ENCODE assay signal across 9 cellular contexts in the genomic region with DNA sequence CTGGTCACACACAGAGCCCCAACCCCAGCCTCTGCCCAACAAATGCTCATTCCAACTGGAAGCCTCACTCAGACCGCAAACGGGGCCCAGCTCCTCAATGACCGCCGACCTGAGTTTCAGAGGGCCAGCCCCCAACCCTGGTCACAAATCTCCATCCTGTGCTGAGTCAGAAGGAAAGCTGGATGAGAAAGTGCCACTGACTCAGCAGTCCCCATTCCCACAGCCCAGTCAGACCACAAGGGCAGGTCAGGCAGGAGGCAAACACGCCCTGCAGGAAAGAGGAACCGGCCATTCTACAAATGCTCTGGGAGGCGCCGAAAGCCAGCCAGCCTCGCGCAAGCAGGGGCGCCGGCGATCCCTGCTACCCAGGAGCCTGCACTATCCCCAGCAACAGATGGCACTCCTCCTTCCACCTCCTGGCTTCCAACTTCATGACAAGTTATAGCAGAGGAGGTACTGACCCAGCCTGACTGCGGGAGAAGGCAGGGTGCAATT. TPM values are rescaled to one million over a fixed set of nuclear protein-coding genes. Genes with fewer than 3 reads are reported as not detected.
A peak's percentile ranks its signal among the peaks of the same experiment; 100 is the strongest.
DNase-seq lines count a peak whose midpoint lies in the region; ATAC-seq and TF ChIP-seq lines count a peak whose summit lies in the region.
"Had no signal": no experiment of that assay in that cellular context is flagged by ENCODE, and none has a peak within 500 bp of the region (broad histone marks: within the 10 kb centered on the region; RNA-seq: fewer than 3 reads in every experiment).

No MANE protein-coding gene starts in this region.

- H3K4me3 ChIP-seq in NB4 (ENCODE audit: low read depth, low read length) (peak overlapping the region; percentile 35), cardiac fibroblast (replicated peaks in 1 of 2; ENCODE audit: low read depth in 2 of 2, low read length in 2 of 2) (no peak overlapping the region)
- no peak overlapping the region for H3K4me3 ChIP-seq in naive thymus-derived CD4-positive, alpha-beta T cell (ENCODE audit: low read length)

- H3K36me3 Mint-ChIP-seq in naive thymus-derived CD4-positive, alpha-beta T cell: peaks cover 6 to 35% (median 14%) of the 10 kb centered on the region in 5 donors
- H3K36me3 Mint-ChIP-seq in effector memory CD8-positive, alpha-beta T cell (ENCODE audit: insufficient read depth): peaks cover 76% of the 10 kb centered on the region

- H3K36me3 ChIP-seq in naive thymus-derived CD4-positive, alpha-beta T cell (ENCODE audit: control insufficient read depth in 2 of 3, insufficient read depth in 3 of 3, low read length in 3 of 3): peaks cover 4 to 81% (median 11%) of the 10 kb centered on the region in 3 experiments

- H3K27me3 ChIP-seq in naive thymus-derived CD4-positive, alpha-beta T cell (ENCODE audit: control insufficient read depth in 2 of 2, insufficient read depth in 2 of 2, low read length in 2 of 2): no peaks in the 10 kb centered on the region

- intact Hi-C loops in naive thymus-derived CD4-positive, alpha-beta T cell (cut with micrococcal nuclease): no loop called here

- H3K4me1 Mint-ChIP-seq in naive thymus-derived CD4-positive, alpha-beta T cell: peaks cover 8 to 33% (median 16%) of the 10 kb centered on the region in 7 donors
- peaks cover 9 to 22% of the 10 kb centered on the region in 2 donors for H3K4me1 Mint-ChIP-seq in effector memory CD8-positive, alpha-beta T cell (ENCODE audit: low read depth in 2 of 2)

- no peaks in the 10 kb centered on the region for H3K9me3 ChIP-seq in naive thymus-derived CD4-positive, alpha-beta T cell (ENCODE audit: control insufficient read depth in 2 of 3, low read length in 3 of 3)

- DNase-seq in CD1c-positive myeloid dendritic cell (ENCODE audit: extremely low spot score): peak; percentile 91
- DNase-seq in NB4 (ENCODE audit: low read depth): peak; percentile 100
- peak; percentile 83 to 94 for DNase-seq in cardiac fibroblast (ENCODE audit: low read depth in 2 of 2)
- DNase-seq in naive thymus-derived CD4-positive, alpha-beta T cell: no peak
- DNase-seq in HuH-7 (ENCODE audit: low spot score): no peak
- no peak for DNase-seq in NCI-H345 (lab: John Stamatoyannopoulos, UW)
- DNase-seq in GM13976 (ENCODE audit: low spot score): no peak
- DNase-seq in effector memory CD8-positive, alpha-beta T cell: no peak

- H3K4me3 Mint-ChIP-seq in naive thymus-derived CD4-positive, alpha-beta T cell: peak overlapping the region in 1 of 10 donors; percentile 41
- peak overlapping the region in 1 of 2 donors; percentile 48 for H3K4me3 Mint-ChIP-seq in effector memory CD8-positive, alpha-beta T cell
- H3K4me3 Mint-ChIP-seq: brain had no signal

- H3K27ac ChIP-seq in naive thymus-derived CD4-positive, alpha-beta T cell (ENCODE audit: low read depth, low read length): no peak overlapping the region

- TF ChIP-seq CTCF in NB4 (IDR thresholded peaks at IDR 0.05; ENCODE audit: low read depth, low read length) (peak; percentile 8), cardiac fibroblast (IDR thresholded peaks at IDR 0.05; ENCODE audit: low read depth, low read length) (no peak), GM13976 (IDR thresholded peaks at IDR 0.05; ENCODE audit: borderline replicate concordance, control extremely low read depth, extremely low read depth, insufficient read depth, missing control alignments) (no peak)

- POLR2A ChIA-PET in naive thymus-derived CD4-positive, alpha-beta T cell (lab: Charles Lee): interaction anchor here (0.6 to 5.0 kb wide), 3 partner anchors 16 to 49 kb away, joined by 3 to 30 read pairs (median 6); no protein-coding TSS in a partner anchor

- CTCF ChIA-PET in naive thymus-derived CD4-positive, alpha-beta T cell (lab: Charles Lee): interaction anchor here (0.6 to 6.4 kb wide), 5 partner anchors 17 to 880 kb away, joined by 3 to 136 read pairs (median 5); no protein-coding TSS in a partner anchor

- no peaks in the 10 kb centered on the region for H3K27me3 Mint-ChIP-seq in naive thymus-derived CD4-positive, alpha-beta T cell
- H3K27me3 Mint-ChIP-seq in effector memory CD8-positive, alpha-beta T cell: no peaks in the 10 kb centered on the region

- H3K4me1 ChIP-seq in naive thymus-derived CD4-positive, alpha-beta T cell (ENCODE audit: control insufficient read depth in 2 of 2, insufficient read depth in 2 of 2, low read length in 2 of 2): peaks cover 0 to 5% of the 10 kb centered on the region in 2 donors

- H3K9me3 Mint-ChIP-seq in naive thymus-derived CD4-positive, alpha-beta T cell: no peaks in the 10 kb centered on the region
- H3K9me3 Mint-ChIP-seq in effector memory CD8-positive, alpha-beta T cell: no peaks in the 10 kb centered on the region
- H3K9me3 Mint-ChIP-seq: brain had no signal

- in situ Hi-C loops in GM13976 (cut with MboI; ENCODE audit: low sequenced_read_pairs, unreplicated experiment): no loop called here

- peak; percentile 66 for ATAC-seq in naive thymus-derived CD4-positive, alpha-beta T cell
- no peak for ATAC-seq in effector memory CD8-positive, alpha-beta T cell (replicated peaks)

- no peak for TF ChIP-seq POLR2A in NB4 (IDR thresholded peaks at IDR 0.05; ENCODE audit: extremely low read depth, insufficient read length)

- peak overlapping the region in 2 of 9 donors; percentile 19 to 52 for H3K27ac Mint-ChIP-seq in naive thymus-derived CD4-positive, alpha-beta T cell
- peak overlapping the region in 1 of 2 donors; percentile 92 for H3K27ac Mint-ChIP-seq in effector memory CD8-positive, alpha-beta T cell

RNA-seq across cellular contexts. Expression of gene PRKD2, which starts 14.1 kb away (rescaled TPM):
- total RNA-seq in naive thymus-derived CD4-positive, alpha-beta T cell: 100 to 1,000 TPM; 120 to 181 (median 123) TPM
- 100 to 1,000 TPM in 1 of 2 donors, 10 to 100 TPM in 1; 39.5 to 105 TPM for polyA plus RNA-seq in naive thymus-derived CD4-positive, alpha-beta T cell

RNA-seq across cellular contexts. Expression of gene FKRP, which starts 14.8 kb away (rescaled TPM):
- 10 to 100 TPM; 17.5 to 29.8 (median 21.2) TPM for total RNA-seq in naive thymus-derived CD4-positive, alpha-beta T cell
- polyA plus RNA-seq in naive thymus-derived CD4-positive, alpha-beta T cell: 1 to 10 TPM; 1.8 to 6.8 TPM

RNA-seq across cellular contexts. Expression of gene STRN4, which starts 15.2 kb away (rescaled TPM):
- total RNA-seq in naive thymus-derived CD4-positive, alpha-beta T cell: 100 to 1,000 TPM in 2 of 5 experiments, 10 to 100 TPM in 3; 81.3 to 120 (median 90.4) TPM
- polyA plus RNA-seq in naive thymus-derived CD4-positive, alpha-beta T cell: 10 to 100 TPM; 16.2 to 30.9 TPM

RNA-seq across cellular contexts. Expression of gene SLC1A5, which starts 57.3 kb away (rescaled TPM):
- 100 to 1,000 TPM in 1 of 5 experiments, 10 to 100 TPM in 1, 1 to 10 TPM in 3; 3.5 to 120 (median 5.3) TPM for total RNA-seq in naive thymus-derived CD4-positive, alpha-beta T cell
- 1 to 10 TPM; 1.1 to 5.6 TPM for polyA plus RNA-seq in naive thymus-derived CD4-positive, alpha-beta T cell

Comparison
In these comparisons a context has a peak if more than half of its experiments do, and no peak if none do; other contexts are left out.
1. DNase-seq: peak in CD1c-positive myeloid dendritic cell (single experiment), NB4 (single experiment) and cardiac fibroblast (2 of 2); none in naive thymus-derived CD4-positive, alpha-beta T cell (0 of 9), HuH-7 (single experiment), NCI-H345 (single experiment), GM13976 (single experiment) and effector memory CD8-positive, alpha-beta T cell (0 of 3).